8 cellular contexts compared by ENCODE assay signal in genomic region chr17:7833795-7834553, GRCh38. TPM values are rescaled to one million over a fixed set of nuclear protein-coding genes. Genes with fewer than 3 reads are reported as not detected.
A peak's percentile ranks its signal among the peaks of the same experiment; 100 is the strongest.
DNase-seq lines count a peak whose midpoint lies in the region; ATAC-seq lines count a peak whose summit lies in the region.

A gene with protein sequence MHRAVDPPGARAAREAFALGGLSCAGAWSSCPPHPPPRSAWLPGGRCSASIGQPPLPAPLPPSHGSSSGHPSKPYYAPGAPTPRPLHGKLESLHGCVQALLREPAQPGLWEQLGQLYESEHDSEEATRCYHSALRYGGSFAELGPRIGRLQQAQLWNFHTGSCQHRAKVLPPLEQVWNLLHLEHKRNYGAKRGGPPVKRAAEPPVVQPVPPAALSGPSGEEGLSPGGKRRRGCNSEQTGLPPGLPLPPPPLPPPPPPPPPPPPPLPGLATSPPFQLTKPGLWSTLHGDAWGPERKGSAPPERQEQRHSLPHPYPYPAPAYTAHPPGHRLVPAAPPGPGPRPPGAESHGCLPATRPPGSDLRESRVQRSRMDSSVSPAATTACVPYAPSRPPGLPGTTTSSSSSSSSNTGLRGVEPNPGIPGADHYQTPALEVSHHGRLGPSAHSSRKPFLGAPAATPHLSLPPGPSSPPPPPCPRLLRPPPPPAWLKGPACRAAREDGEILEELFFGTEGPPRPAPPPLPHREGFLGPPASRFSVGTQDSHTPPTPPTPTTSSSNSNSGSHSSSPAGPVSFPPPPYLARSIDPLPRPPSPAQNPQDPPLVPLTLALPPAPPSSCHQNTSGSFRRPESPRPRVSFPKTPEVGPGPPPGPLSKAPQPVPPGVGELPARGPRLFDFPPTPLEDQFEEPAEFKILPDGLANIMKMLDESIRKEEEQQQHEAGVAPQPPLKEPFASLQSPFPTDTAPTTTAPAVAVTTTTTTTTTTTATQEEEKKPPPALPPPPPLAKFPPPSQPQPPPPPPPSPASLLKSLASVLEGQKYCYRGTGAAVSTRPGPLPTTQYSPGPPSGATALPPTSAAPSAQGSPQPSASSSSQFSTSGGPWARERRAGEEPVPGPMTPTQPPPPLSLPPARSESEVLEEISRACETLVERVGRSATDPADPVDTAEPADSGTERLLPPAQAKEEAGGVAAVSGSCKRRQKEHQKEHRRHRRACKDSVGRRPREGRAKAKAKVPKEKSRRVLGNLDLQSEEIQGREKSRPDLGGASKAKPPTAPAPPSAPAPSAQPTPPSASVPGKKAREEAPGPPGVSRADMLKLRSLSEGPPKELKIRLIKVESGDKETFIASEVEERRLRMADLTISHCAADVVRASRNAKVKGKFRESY (N-terminal part only) (plus strand): TSS chr17:7834217. CDS start chr17:7845555, 11,338 bp downstream.

- peaks cover 15% of the 10 kb centered on the region for H3K27me3 ChIP-seq in NT2/D1 (ENCODE audit: insufficient read depth, insufficient read length)
- H3K27me3 ChIP-seq in effector memory CD4-positive, alpha-beta T cell (replicated peaks; ENCODE audit: control insufficient read depth, insufficient read depth, low read length, poor library complexity, severe bottlenecking), result no peaks in the 10 kb centered on the region

- peaks cover 14% of the 10 kb centered on the region for H3K4me1 ChIP-seq in NT2/D1 (ENCODE audit: insufficient read depth, insufficient read length)
- peaks cover 35% of the 10 kb centered on the region for H3K4me1 ChIP-seq in effector memory CD4-positive, alpha-beta T cell (ENCODE audit: control insufficient read depth, insufficient read depth, low read length, poor library complexity, severe bottlenecking)

- DNase-seq in AML-193 (lab: John Stamatoyannopoulos, UW) (peak; percentile 51 to 62), HK-2 (ENCODE audit: unreplicated experiment) (peak; percentile 86), NT2/D1 (ENCODE audit: low read depth, low spot score) (peak; percentile 72), lung microvascular endothelial cell (ENCODE audit: low read depth in 2 of 2) (peak; percentile 92)
- DNase-seq in activated CD8-positive, alpha-beta memory T cell treated with anti-CD3 and anti-CD28 coated beads for 4 hours (ENCODE audit: low read depth in 2 of 2), result peak; percentile 73
- DNase-seq in effector memory CD4-positive, alpha-beta T cell, result peak; percentile 81 to 85 (median 85)
- peak; percentile 68 to 88 (median 69) for DNase-seq in stimulated activated CD4-positive, alpha-beta T cell treated with anti-CD3 and anti-CD28 coated beads, TNF-alpha, amount 100 ng/mL, for 24 hours (ENCODE audit: low read depth in 3 of 3)

- no peaks in the 10 kb centered on the region for H3K9me3 ChIP-seq in NT2/D1 (ENCODE audit: insufficient read depth, low read length)
- no peaks in the 10 kb centered on the region for H3K9me3 ChIP-seq in effector memory CD4-positive, alpha-beta T cell (ENCODE audit: control insufficient read depth, low read length)

- no peaks in the 10 kb centered on the region for H3K36me3 ChIP-seq in NT2/D1 (ENCODE audit: insufficient read depth, insufficient read length, low read length)
- no peaks in the 10 kb centered on the region for H3K36me3 ChIP-seq in effector memory CD4-positive, alpha-beta T cell (ENCODE audit: control insufficient read depth, insufficient read depth, low read length)

- peak within 1 kb of the TSS; percentile 100 for H3K27ac ChIP-seq in effector memory CD4-positive, alpha-beta T cell (ENCODE audit: insufficient read depth, low read length, poor library complexity, severe bottlenecking)

- peak; percentile 39 for ATAC-seq in GM19328 (IDR thresholded peaks at IDR 0.05; ENCODE audit: unreplicated experiment)

- peak within 1 kb of the TSS; percentile 70 for H3K9ac ChIP-seq in NT2/D1 (ENCODE audit: insufficient read length, low read depth)

- H3K4me3 ChIP-seq in NT2/D1 (ENCODE audit: insufficient read length, low read depth), result peak within 1 kb of the TSS; percentile 53
- peak within 1 kb of the TSS; percentile 93 for H3K4me3 ChIP-seq in effector memory CD4-positive, alpha-beta T cell (ENCODE audit: insufficient read depth, low read depth, low read length, poor library complexity, severe bottlenecking)

RNA-seq across cellular contexts. Expression of the gene that starts here (rescaled TPM):
- 1.3 and 1.8 TPM in 2 replicates for total RNA-seq in lung microvascular endothelial cell

Comparison
In these comparisons a context has a peak if more than half of its experiments do, and no peak if none do; other contexts are left out.
1. Peak in every context shown above with its lines: DNase-seq, ATAC-seq, H3K4me3 ChIP-seq and H3K27ac ChIP-seq.